26 cellular contexts compared by ENCODE assay signal in genomic region chr3:41073190-41073589, GRCh38.
"Had no signal": no experiment of that assay in that cellular context is flagged by ENCODE, and none has a peak within 500 bp of the region (broad histone marks: within the 10 kb centered on the region; RNA-seq: fewer than 3 reads in every experiment).

No MANE protein-coding gene starts in this region.

- DNase-seq: activated B cell treated with CpG ODN at 0.5 μM for 24 hours; activated CD4-positive, alpha-beta T cell treated with anti-CD3 and anti-CD28 coated beads for 36 hours; activated CD4-positive, alpha-beta T cell treated with anti-CD3 and anti-CD28 coated beads, Interleukin-2, amount 50 U/mL, for 4 hours; activated CD8-positive, alpha-beta memory T cell treated with anti-CD3 and anti-CD28 coated beads, Interleukin-2, amount 50 U/mL, for 48 hours; activated naive CD4-positive, alpha-beta T cell treated with Interleukin-2 at 50 U/mL for 16 hours; activated naive CD8-positive, alpha-beta T cell treated with anti-CD3 and anti-CD28 coated beads for 36 hours; activated T-cell treated with anti-CD3 and anti-CD28 coated beads, Interleukin-2, amount 50 U/mL, for 4 hours; amygdala; dermis blood vessel endothelial cell; effector memory CD4-positive, alpha-beta T cell; kidney glomerular epithelial cell; left lung; naive thymus-derived CD4-positive, alpha-beta T cell; occipital lobe; posterior cingulate gyrus; right lobe of liver; small intestine; stimulated activated CD4-positive, alpha-beta T cell treated with anti-CD3 and anti-CD28 coated beads, Interleukin-2, amount 100 ng/mL, for 24 hours; stimulated activated naive CD8-positive, alpha-beta T cell treated with anti-CD3 and anti-CD28 coated beads, Interleukin-15, amount 100 ng/mL, for 72 hours; T-helper 1 cell; T-helper 9 cell; transverse colon had no signal

- H3K36me3 ChIP-seq: esophagus muscularis mucosa, left lung, right lobe of liver, transverse colon, vagina had no signal

- ATAC-seq: activated CD4-positive, alpha-beta T cell treated with anti-CD3 and anti-CD28 coated beads for 36 hours; activated T-cell treated with anti-CD3 and anti-CD28 coated beads, Interleukin-2, amount 50 U/mL, for 4 hours; left lung; naive thymus-derived CD4-positive, alpha-beta T cell; right lobe of liver; stimulated activated effector memory CD8-positive, alpha-beta T cell treated with anti-CD3 and anti-CD28 coated beads, Interleukin-12 subunit alpha, Interleukin-12 subunit beta, amount 100 ng/mL, for 72 hours; stimulated activated naive CD8-positive, alpha-beta T cell treated with anti-CD3 and anti-CD28 coated beads, Interleukin-15, amount 100 ng/mL, for 72 hours had no signal

- H3K27me3 ChIP-seq: esophagus muscularis mucosa, left lung, right lobe of liver, transverse colon, vagina had no signal

- H3K27ac ChIP-seq: esophagus muscularis mucosa, left lung, right lobe of liver, transverse colon, vagina had no signal

- H3K4me1 ChIP-seq: left lung, right lobe of liver, transverse colon, vagina had no signal

- H3K4me3 ChIP-seq: esophagus muscularis mucosa, left lung, lung, right lobe of liver, transverse colon, vagina had no signal

- H3K9me3 ChIP-seq: esophagus muscularis mucosa, left lung, right lobe of liver, transverse colon, vagina had no signal
